Comparison of ENCODE assay signal across 2 cellular contexts in genomic region chr17:66957343-66957742, GRCh38.
A peak's percentile ranks its signal among the peaks of the same experiment; 100 is the strongest.
TF ChIP-seq lines count a peak whose summit lies in the region.

No MANE protein-coding gene starts in this region.

TF ChIP-seq in IMR-90, 13 proteins besides CTCF, POLR2A, EP300 and RAD21:
- TF ChIP-seq MXI1 (IDR thresholded peaks at IDR 0.05; ENCODE audit: borderline replicate concordance, low read depth, low read length): no peak
- no peak for TF ChIP-seq CEBPB (IDR thresholded peaks at IDR 0.05; ENCODE audit: low read depth, low read length)
- TF ChIP-seq FOS (IDR thresholded peaks at IDR 0.05; ENCODE audit: low read depth, low read length): no peak
- TF ChIP-seq MAZ (IDR thresholded peaks at IDR 0.05; ENCODE audit: borderline replicate concordance, low read depth, low read length): no peak
- no peak for TF ChIP-seq ELK1 (IDR thresholded peaks at IDR 0.05; ENCODE audit: borderline replicate concordance, low read depth, low read length)
- TF ChIP-seq CHD1 (IDR thresholded peaks at IDR 0.05; ENCODE audit: low read depth, low read length): no peak
- TF ChIP-seq MAFK (IDR thresholded peaks at IDR 0.05; ENCODE audit: low read depth, low read length): no peak
TF ChIP-seq in IMR-90: peak in this region for 0.

TF ChIP-seq in H1, 55 proteins besides CTCF, POLR2A, EP300 and RAD21:
- TF ChIP-seq CREB1 (IDR thresholded peaks at IDR 0.05): no peak
- 0 out of 4 replicates have a peak, but pooled peaks of 1 of the 2 experiments have one; percentile 59 for TF ChIP-seq HDAC2 (IDR thresholded peaks at IDR 0.05; ENCODE audit: borderline replicate concordance in 1 of 2, low read depth in 2 of 2, low read length in 2 of 2)
- TF ChIP-seq KDM1A (IDR thresholded peaks at IDR 0.05; ENCODE audit: borderline replicate concordance, low read length): peak; percentile 76; the same call in 1 of the 2 replicates
- no peak for TF ChIP-seq GTF2F1 (IDR thresholded peaks at IDR 0.05; ENCODE audit: borderline replicate concordance, low read depth, low read length)
